24 cellular contexts compared by ENCODE assay signal in the genomic region with DNA sequence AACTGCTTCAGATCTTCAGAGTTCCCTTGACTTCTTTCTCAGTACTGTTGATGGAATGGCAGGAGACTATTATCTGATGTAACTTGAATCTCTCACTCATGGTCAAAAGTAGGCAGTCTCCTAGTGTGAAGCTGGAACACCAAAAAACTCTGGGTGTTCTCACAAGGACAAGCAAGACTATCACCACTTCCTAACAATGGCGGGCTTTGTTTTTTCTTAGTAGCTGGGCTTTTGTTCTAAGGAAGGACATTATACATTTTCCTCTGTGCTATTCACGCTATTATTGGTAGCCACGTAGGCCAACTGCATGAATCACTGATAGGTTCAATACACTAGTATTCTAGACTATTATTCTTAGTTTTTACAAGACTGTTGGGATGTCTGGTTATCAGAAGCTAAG.
DNase-seq lines count a peak whose midpoint lies in the region; ATAC-seq, FAIRE-seq and TF ChIP-seq lines count a peak whose summit lies in the region.
"Had no signal": no experiment of that assay in that cellular context is flagged by ENCODE, and none has a peak within 500 bp of the region (broad histone marks: within the 10 kb centered on the region; RNA-seq: fewer than 3 reads in every experiment).

No MANE protein-coding gene starts in this region.

- H3K9ac ChIP-seq in K562 (ENCODE audit: insufficient read depth in 1 of 2, low read depth in 2 of 2, low read length in 2 of 2) (no peak overlapping the region), smooth muscle cell (ENCODE audit: low read depth) (no peak overlapping the region)

- no TSS peak for BruUV-seq in K562 (replicated peaks; lab: Mats Ljungman, UMichigan)

- FAIRE-seq in K562 (lab: Jason Lieb, UNC) = no peak
- FAIRE-seq: GM19239, H54, HTR-8/SVneo had no signal

- no peak for TF ChIP-seq POLR2A in K562 (conservative IDR thresholded peaks at IDR 0.05)

- DNase-seq in Ammon's horn (ENCODE audit: low spot score) (peak; percentile 22), K562 (ENCODE audit: extremely low read depth in 1 of 4, low spot score in 3 of 4) (peak in 1 of 4 experiments; percentile 11), medulla oblongata (ENCODE audit: extremely low spot score) (peak; percentile 58), smooth muscle cell (lab: John Stamatoyannopoulos, UW; ENCODE audit: unreplicated experiment) (no peak), NCI-H1694 (lab: John Stamatoyannopoulos, UW) (no peak), Right ventricle myocardium inferior (ENCODE audit: missing footprints) (no peak)
- no peak for DNase-seq in activated naive CD4-positive, alpha-beta T cell treated with anti-CD3 and anti-CD28 coated beads, Interleukin-2, amount 50 U/mL, for 72 hours (ENCODE audit: low spot score in 2 of 2)
- DNase-seq: C1 segment of cervical spinal cord; Calu3; CD8-positive, alpha-beta T cell; GDM1; Karpas-422; NCI-H1694 treated with DMSO at 0.1 percent for 48 hours; NCI-H2081 treated with DMSO at 0.1 percent for 48 hours; NCI-H446; NCI-H526; Peyer's patch; SJCRH30 had no signal

- TF ChIP-seq EP300 in K562 (IDR thresholded peaks at IDR 0.05; ENCODE audit: low read length) = no peak

- POLR2A ChIA-PET in K562 (lab: Yijun Ruan, JAX) = no interaction called here

- no peak overlapping the region for H3K27ac ChIP-seq in K562 (ENCODE audit: extremely low read depth, low read depth, low read length)
- H3K27ac ChIP-seq in smooth muscle cell (ENCODE audit: low read depth) = peak overlapping the region; percentile 23
- H3K27ac ChIP-seq: 22Rv1, Peyer's patch, SJCRH30 had no signal

- peaks cover 7 to 22% of the 10 kb centered on the region in 2 donors for H3K36me3 Mint-ChIP-seq in activated naive CD4-positive, alpha-beta T cell treated with anti-CD3 and anti-CD28 coated beads, Interleukin-2, amount 50 U/mL, for 72 hours
- H3K36me3 Mint-ChIP-seq: CD8-positive, alpha-beta T cell; IgD-negative memory B cell had no signal

- CTCF ChIA-PET in K562 (lab: Yijun Ruan, JAX; ENCODE audit: low intra/inter-chr PET ratio) = no interaction called here

- ATAC-seq in K562 (peak; percentile 61), GM21528 (IDR thresholded peaks at IDR 0.05; ENCODE audit: low FRiP score, unreplicated experiment) (no peak), Right ventricle myocardium inferior (no peak)
- ATAC-seq in activated naive CD4-positive, alpha-beta T cell treated with anti-CD3 and anti-CD28 coated beads, Interleukin-2, amount 50 U/mL, for 72 hours = no peak
- ATAC-seq: CD8-positive, alpha-beta T cell had no signal

- peaks cover 8 to 15% of the 10 kb centered on the region in 2 donors for H3K9me3 Mint-ChIP-seq in activated naive CD4-positive, alpha-beta T cell treated with anti-CD3 and anti-CD28 coated beads, Interleukin-2, amount 50 U/mL, for 72 hours

- no peak for TF ChIP-seq RAD21 in K562 (CRISPR knock-in tag; conservative IDR thresholded peaks at IDR 0.05 in 1 of 2, IDR thresholded peaks at IDR 0.05 in 1 of 2)

- WGBS in K562 (ENCODE audit: insufficient coverage, low coverage, missing lambda C conversion rate) = 84% methylated on average over 3 of the region's 3 CpGs
- WGBS in smooth muscle cell (ENCODE audit: low lambda C conversion rate) = 81% methylated on average over 3 of the region's 3 CpGs

- H4K20me1 ChIP-seq in K562 (replicated peaks; ENCODE audit: control insufficient read depth, insufficient read depth, low read length) (no peaks in the 10 kb centered on the region), smooth muscle cell (ENCODE audit: low read depth) (no peaks in the 10 kb centered on the region)

- no peaks in the 10 kb centered on the region for H3K9me1 ChIP-seq in K562 (ENCODE audit: control insufficient read depth, insufficient read depth, low read length)

- no peak overlapping the region for H3K4me3 ChIP-seq in K562
- H3K4me3 ChIP-seq in smooth muscle cell = no peak overlapping the region
- H3K4me3 ChIP-seq: Peyer's patch, SJCRH30 had no signal

- peak overlapping the region; percentile 70 for H2AFZ ChIP-seq in K562 (ENCODE audit: low read depth, low read length)
- no peak overlapping the region for H2AFZ ChIP-seq in smooth muscle cell (ENCODE audit: low read depth)

- H3K27ac Mint-ChIP-seq in activated naive CD4-positive, alpha-beta T cell treated with anti-CD3 and anti-CD28 coated beads, Interleukin-2, amount 50 U/mL, for 72 hours = no peak overlapping the region
- H3K27ac Mint-ChIP-seq: CD8-positive, alpha-beta T cell; IgD-negative memory B cell had no signal

- no peaks in the 10 kb centered on the region for H3K36me3 ChIP-seq in K562 (ENCODE audit: control insufficient read depth, insufficient read depth, low read length)
- H3K36me3 ChIP-seq in smooth muscle cell (ENCODE audit: low read depth) = no peaks in the 10 kb centered on the region
- H3K36me3 ChIP-seq: Peyer's patch, SJCRH30 had no signal

- H3F3A ChIP-seq in smooth muscle cell (ENCODE audit: low read depth) = no peaks in the 10 kb centered on the region

- H3K4me1 ChIP-seq in K562 (replicated peaks in 1 of 2; ENCODE audit: control insufficient read depth in 2 of 2, insufficient read depth in 2 of 2, low read length in 2 of 2) (peaks cover 0 to 17% of the 10 kb centered on the region in 2 experiments; a peak in 4 of 5 replicates), smooth muscle cell (ENCODE audit: low read depth) (no peaks in the 10 kb centered on the region)
- H3K4me1 ChIP-seq: Peyer's patch, SJCRH30 had no signal

- in situ Hi-C loops in K562 (cut with MboI) = no loop called here

- H3K4me2 ChIP-seq in K562 (ENCODE audit: insufficient read depth, low read length) = no peak overlapping the region
- no peak overlapping the region for H3K4me2 ChIP-seq in smooth muscle cell

- intact Hi-C loops in K562 (cut with micrococcal nuclease) (no loop called here), Right ventricle myocardium inferior (cut with DNase I) (no loop called here)

- H3K27me3 ChIP-seq in K562 (ENCODE audit: control insufficient read depth in 2 of 2, insufficient read depth in 2 of 2, low read length in 2 of 2) (no peaks in the 10 kb centered on the region), smooth muscle cell (ENCODE audit: low read depth) (no peaks in the 10 kb centered on the region)
- H3K27me3 ChIP-seq: Peyer's patch, SJCRH30 had no signal

- H3K9me3 ChIP-seq in K562 (replicated peaks; ENCODE audit: control insufficient read depth, insufficient read depth, low read depth, low read length) (no peaks in the 10 kb centered on the region), smooth muscle cell (replicated peaks; ENCODE audit: low read depth) (no peaks in the 10 kb centered on the region)
- H3K9me3 ChIP-seq: SJCRH30 had no signal

- no peak for TF ChIP-seq CTCF in K562 (IDR thresholded peaks at IDR 0.05 in 2 of 3, conservative IDR thresholded peaks at IDR 0.05 in 1 of 3; ENCODE audit: insufficient read depth in 2 of 3, low read depth in 1 of 3, low read length in 3 of 3)
- no peak for TF ChIP-seq CTCF in smooth muscle cell (IDR thresholded peaks at IDR 0.05; ENCODE audit: borderline replicate concordance, insufficient read depth, poor library complexity, severe bottlenecking)

- H3K79me2 ChIP-seq in K562 (ENCODE audit: control insufficient read depth, insufficient read depth, low read length) = no peaks in the 10 kb centered on the region
- no peaks in the 10 kb centered on the region for H3K79me2 ChIP-seq in smooth muscle cell (ENCODE audit: low read depth)

TF ChIP-seq in K562, 482 proteins besides CTCF, POLR2A, EP300 and RAD21:
- TF ChIP-seq NKRF (IDR thresholded peaks at IDR 0.05; ENCODE audit: borderline replicate concordance) = no peak
- TF ChIP-seq EHMT2 (IDR thresholded peaks at IDR 0.05) = peak; percentile 34; the same call in 1 of the 2 replicates

Comparison
In these comparisons a context has a peak if more than half of its experiments do, and no peak if none do; other contexts are left out.
1. DNase-seq: peak in Ammon's horn (single experiment) and medulla oblongata (single experiment); none in smooth muscle cell (single experiment), NCI-H1694 (single experiment), activated naive CD4-positive, alpha-beta T cell treated with anti-CD3 and anti-CD28 coated beads, Interleukin-2, amount 50 U/mL, for 72 hours (0 of 2) and Right ventricle myocardium inferior (single experiment).